Comparison of ENCODE assay signal across 8 cellular contexts in the genomic region with DNA sequence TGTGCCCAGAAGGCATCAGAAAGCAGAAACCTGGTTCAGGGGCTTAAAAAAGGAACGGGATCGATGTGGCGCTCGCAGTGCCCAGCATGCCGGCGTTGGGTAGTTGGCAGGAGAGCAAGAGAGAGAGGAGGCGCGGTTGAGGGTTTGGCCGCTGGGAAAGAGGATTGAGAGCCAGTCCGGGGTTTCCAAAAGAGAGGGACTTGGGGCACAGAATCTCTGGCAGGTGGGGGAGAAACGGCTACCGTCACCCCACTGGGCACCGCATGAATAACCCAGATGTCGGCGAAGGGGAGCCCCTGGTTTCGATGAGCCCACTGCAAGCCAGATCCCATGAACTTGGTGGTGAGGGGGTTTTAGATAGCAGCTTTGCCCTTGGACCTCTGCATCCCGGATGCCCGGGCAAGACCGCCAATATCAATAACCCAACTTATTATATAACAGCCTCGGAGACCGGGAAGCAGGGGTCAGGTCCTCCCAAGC.
DNase-seq lines count a peak whose midpoint lies in the region; ATAC-seq and TF ChIP-seq lines count a peak whose summit lies in the region.

No MANE protein-coding gene starts in this region.

- intact Hi-C loops in left cardiac atrium (cut with DNase I), result loop anchor here (1.0 to 10.0 kb wide), 5 partner anchors 79 to 410 kb away; no protein-coding TSS in a partner anchor

- DNase-seq in stimulated activated naive CD8-positive, alpha-beta T cell treated with anti-CD3 and anti-CD28 coated beads, Interleukin-15, Interleukin-2, amounts not matched to agents 100 U/mL and 50 U/mL, for 24 hours, result no peak
- no peak for DNase-seq in activated CD4-positive, alpha-beta memory T cell treated with anti-CD3 and anti-CD28 coated beads, Interleukin-2, amount 10 ng/mL, durations not matched to agents 7 days and 5 days
- peak; percentile 41 for DNase-seq in left cardiac atrium
- DNase-seq in retinal pigment epithelial cell (ENCODE audit: low read depth), result no peak
- DNase-seq in glomerular visceral epithelial cell (ENCODE audit: extremely low spot score), result no peak
- DNase-seq in HUDEP-2 (lab: John Stamatoyannopoulos, UW; ENCODE audit: unreplicated experiment in 76 of 76), result no peak

- POLR2A ChIA-PET in activated CD4-positive, alpha-beta memory T cell treated with anti-CD3 and anti-CD28 coated beads, Interleukin-2, amount 10 ng/mL, durations not matched to agents 7 days and 5 days (lab: Charles Lee), result interaction anchor here (0.6 to 6.3 kb wide), 6 partner anchors 8 to 107 kb away, joined by 3 to 60 read pairs (median 4); a partner anchor contains a TSS

- no peak for TF ChIP-seq CTCF in retinal pigment epithelial cell (conservative IDR thresholded peaks at IDR 0.05; ENCODE audit: low read depth, low read length)

- CTCF ChIA-PET in activated CD4-positive, alpha-beta memory T cell treated with anti-CD3 and anti-CD28 coated beads, Interleukin-2, amount 10 ng/mL, durations not matched to agents 7 days and 5 days (lab: Charles Lee), result interaction anchor here (0.6 to 5.2 kb wide), 6 partner anchors 11 to 415 kb away, joined by 3 to 104 read pairs (median 4); a partner anchor contains a TSS

- H3K27ac Mint-ChIP-seq in stimulated activated naive CD8-positive, alpha-beta T cell treated with anti-CD3 and anti-CD28 coated beads, Interleukin-15, Interleukin-2, amounts not matched to agents 100 ng/mL and 50 ng/mL, for 24 hours, result peak overlapping the region; percentile 53
- peak overlapping the region; percentile 47 for H3K27ac Mint-ChIP-seq in activated CD4-positive, alpha-beta memory T cell treated with anti-CD3 and anti-CD28 coated beads, Interleukin-2, amount 10 ng/mL, durations not matched to agents 7 days and 5 days

- H3K9me3 Mint-ChIP-seq in stimulated activated naive CD8-positive, alpha-beta T cell treated with anti-CD3 and anti-CD28 coated beads, Interleukin-15, Interleukin-2, amounts not matched to agents 100 ng/mL and 50 ng/mL, for 24 hours, result no peaks in the 10 kb centered on the region
- H3K9me3 Mint-ChIP-seq in activated CD4-positive, alpha-beta memory T cell treated with anti-CD3 and anti-CD28 coated beads, Interleukin-2, amount 10 ng/mL, durations not matched to agents 7 days and 5 days, result no peaks in the 10 kb centered on the region

- no peaks in the 10 kb centered on the region for H3K36me3 Mint-ChIP-seq in stimulated activated naive CD8-positive, alpha-beta T cell treated with anti-CD3 and anti-CD28 coated beads, Interleukin-15, Interleukin-2, amounts not matched to agents 100 ng/mL and 50 ng/mL, for 24 hours (ENCODE audit: low read depth)
- H3K36me3 Mint-ChIP-seq in activated CD4-positive, alpha-beta memory T cell treated with anti-CD3 and anti-CD28 coated beads, Interleukin-2, amount 10 ng/mL, durations not matched to agents 7 days and 5 days (ENCODE audit: low read depth), result no peaks in the 10 kb centered on the region

- no peak for ATAC-seq in stimulated activated naive CD8-positive, alpha-beta T cell treated with anti-CD3 and anti-CD28 coated beads, Interleukin-15, Interleukin-2, amounts not matched to agents 100 U/mL and 50 U/mL, for 24 hours
- ATAC-seq in left cardiac atrium (peak in 1 of 2 donors; percentile 19), GM19328 (IDR thresholded peaks at IDR 0.05; ENCODE audit: unreplicated experiment) (no peak)

- H3K4me3 Mint-ChIP-seq in stimulated activated naive CD8-positive, alpha-beta T cell treated with anti-CD3 and anti-CD28 coated beads, Interleukin-15, Interleukin-2, amounts not matched to agents 100 ng/mL and 50 ng/mL, for 24 hours, result peak overlapping the region; percentile 65
- H3K4me3 Mint-ChIP-seq in activated CD4-positive, alpha-beta memory T cell treated with anti-CD3 and anti-CD28 coated beads, Interleukin-2, amount 10 ng/mL, durations not matched to agents 7 days and 5 days, result peak overlapping the region; percentile 72

- H3K4me1 Mint-ChIP-seq in stimulated activated naive CD8-positive, alpha-beta T cell treated with anti-CD3 and anti-CD28 coated beads, Interleukin-15, Interleukin-2, amounts not matched to agents 100 ng/mL and 50 ng/mL, for 24 hours (ENCODE audit: low read depth), result peaks cover 38% of the 10 kb centered on the region
- peaks cover 52% of the 10 kb centered on the region for H3K4me1 Mint-ChIP-seq in activated CD4-positive, alpha-beta memory T cell treated with anti-CD3 and anti-CD28 coated beads, Interleukin-2, amount 10 ng/mL, durations not matched to agents 7 days and 5 days

- H3K27me3 Mint-ChIP-seq in stimulated activated naive CD8-positive, alpha-beta T cell treated with anti-CD3 and anti-CD28 coated beads, Interleukin-15, Interleukin-2, amounts not matched to agents 100 ng/mL and 50 ng/mL, for 24 hours, result peaks cover 12% of the 10 kb centered on the region
- H3K27me3 Mint-ChIP-seq in activated CD4-positive, alpha-beta memory T cell treated with anti-CD3 and anti-CD28 coated beads, Interleukin-2, amount 10 ng/mL, durations not matched to agents 7 days and 5 days, result peaks cover 42% of the 10 kb centered on the region

- peak overlapping the region; percentile 22 for H3K4me3 ChIP-seq in retinal pigment epithelial cell (ENCODE audit: low read length)
